In the genomic region with DNA sequence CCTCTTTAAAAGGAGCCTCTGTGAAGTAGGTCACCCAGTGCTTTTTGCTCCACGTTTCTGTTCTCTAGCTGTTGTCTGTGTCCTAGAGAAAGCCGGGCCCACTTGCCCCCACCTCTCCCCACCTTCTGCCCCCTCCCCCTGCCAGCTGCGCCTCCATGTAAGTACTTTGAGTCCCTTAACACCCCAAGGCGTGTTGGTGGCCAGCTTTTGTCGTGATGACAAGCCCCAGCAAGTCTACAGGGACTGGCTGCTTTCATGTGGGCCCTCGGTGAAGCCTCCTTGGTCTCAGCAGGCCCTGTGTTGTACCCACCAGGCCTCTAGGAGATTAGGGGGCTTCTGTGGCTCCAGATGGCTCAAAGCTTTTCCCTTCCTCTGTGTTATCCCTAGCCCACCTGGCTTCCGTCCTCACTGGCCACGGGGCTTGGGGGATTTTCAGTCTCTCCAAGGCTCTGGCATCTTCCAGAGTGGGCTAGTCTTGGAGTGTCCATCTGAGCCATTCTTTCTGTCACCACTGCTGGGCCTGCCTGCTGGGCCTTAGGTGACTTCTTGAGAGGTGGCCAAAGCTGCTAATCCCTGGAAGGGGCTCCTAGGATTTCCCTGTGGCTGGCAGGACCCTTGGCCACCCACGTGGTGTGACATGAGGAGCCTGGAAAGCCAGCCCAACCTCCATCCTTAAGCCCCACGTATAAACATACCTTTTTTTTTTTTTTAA, we compare ENCODE assay signal across 14 cellular contexts. TPM values are rescaled to one million over a fixed set of nuclear protein-coding genes. Genes with fewer than 3 reads are reported as not detected.
DNase-seq lines count a peak whose midpoint lies in the region; ATAC-seq, FAIRE-seq and TF ChIP-seq lines count a peak whose summit lies in the region.
"Had no signal": no experiment of that assay in that cellular context is flagged by ENCODE, and none has a peak within 500 bp of the region (broad histone marks: within the 10 kb centered on the region; RNA-seq: fewer than 3 reads in every experiment).

No MANE protein-coding gene starts in this region.

- POLR2A ChIA-PET in HEK293 (lab: Yijun Ruan, JAX): no interaction called here

- CTCF ChIA-PET in HEK293 (lab: Yijun Ruan, JAX): interaction anchor here (0.6 kb wide), 1 partner anchor 19 kb away, joined by 5 read pairs; no protein-coding TSS in a partner anchor

- DNase-seq in breast epithelium (ENCODE audit: low spot score in 2 of 2): peak in 1 of 2 donors; percentile 80
- DNase-seq in right lobe of liver: no peak
- DNase-seq in ureter (ENCODE audit: low spot score): no peak
- no peak for DNase-seq in foreskin fibroblast
- no peak for DNase-seq in GM12891 (ENCODE audit: insufficient read length, low spot score)
- DNase-seq: activated CD4-positive, alpha-beta T cell treated with anti-CD3 and anti-CD28 coated beads, Interleukin-2, amount 10 ng/mL, durations not matched to agents 7 days and 5 days; naive B cell; NCI-H2171 treated with DMSO at 0.1 percent for 48 hours; PC-3; T-helper 17 cell had no signal

- no peak for TF ChIP-seq CTCF in HEK293 (tag by site-specific recombination; IDR thresholded peaks at IDR 0.05)
- no peak for TF ChIP-seq CTCF in breast epithelium (IDR thresholded peaks at IDR 0.05)
- TF ChIP-seq CTCF in right lobe of liver (IDR thresholded peaks at IDR 0.05): no peak
- no peak for TF ChIP-seq CTCF in foreskin fibroblast (IDR thresholded peaks at IDR 0.05; ENCODE audit: low read depth, low read length)

- TF ChIP-seq POLR2A in breast epithelium (IDR thresholded peaks at IDR 0.05): no peak
- no peak for TF ChIP-seq POLR2A in right lobe of liver (IDR thresholded peaks at IDR 0.05)
- no peak for TF ChIP-seq POLR2A in GM12891 (IDR thresholded peaks at IDR 0.05; ENCODE audit: low read depth, low read length)

- no peak overlapping the region for H3K4me3 ChIP-seq in HEK293 (ENCODE audit: low read depth, low read length)
- peak overlapping the region in 1 of 3 donors; percentile 2 for H3K4me3 ChIP-seq in breast epithelium
- no peak overlapping the region for H3K4me3 ChIP-seq in right lobe of liver
- no peak overlapping the region for H3K4me3 ChIP-seq in skin epidermis
- H3K4me3 ChIP-seq in foreskin fibroblast (ENCODE audit: low read depth in 1 of 2, low read length in 2 of 2): no peak overlapping the region

- FAIRE-seq in GM12891 (lab: Jason Lieb, UNC): no peak
- FAIRE-seq: GM19239 had no signal

- WGBS in right lobe of liver (ENCODE audit: insufficient coverage, low coverage, low lambda C conversion rate, missing lambda C conversion rate): 15% methylated on average over 3 of the region's 10 CpGs

- H3K27ac ChIP-seq in HEK293 (ENCODE audit: extremely low read depth, low read depth, low read length): no peak overlapping the region
- peak overlapping the region; percentile 96 to 99 for H3K27ac ChIP-seq in breast epithelium
- peak overlapping the region; percentile 15 to 93 (median 90) for H3K27ac ChIP-seq in right lobe of liver
- H3K27ac ChIP-seq in skin epidermis: peak overlapping the region in 18 of 21 experiments; percentile 11 to 91 (median 70)

- H3K9me3 ChIP-seq in HEK293 (ENCODE audit: control insufficient read depth, insufficient read depth, low read depth, low read length) (no peaks in the 10 kb centered on the region), breast epithelium (no peaks in the 10 kb centered on the region), right lobe of liver (no peaks in the 10 kb centered on the region)

- H3K27me3 ChIP-seq in breast epithelium (no peaks in the 10 kb centered on the region), right lobe of liver (no peaks in the 10 kb centered on the region)

- no peaks in the 10 kb centered on the region for H3K36me3 ChIP-seq in HEK293 (ENCODE audit: control insufficient read depth in 2 of 2, insufficient read depth in 1 of 2, low read length in 2 of 2)
- no peaks in the 10 kb centered on the region for H3K36me3 ChIP-seq in breast epithelium
- no peaks in the 10 kb centered on the region for H3K36me3 ChIP-seq in right lobe of liver

- intact Hi-C loops in breast epithelium (cut with DNase I; ENCODE audit: low total_unique reads): no loop called here
- intact Hi-C loops in right lobe of liver (cut with DNase I): no loop called here

- H3K4me1 ChIP-seq in HEK293 (ENCODE audit: control insufficient read depth, insufficient read depth, low read length) (peaks cover 15% of the 10 kb centered on the region), breast epithelium (peaks cover 29 to 76% of the 10 kb centered on the region in 2 donors), right lobe of liver (peaks cover 0 to 100% (median 53%) of the 10 kb centered on the region in 4 donors)

- ATAC-seq in right lobe of liver (no peak), HG03354 (IDR thresholded peaks at IDR 0.05; ENCODE audit: poor library complexity, severe bottlenecking, unreplicated experiment) (no peak)
- ATAC-seq: PC-3, T-helper 17 cell had no signal

TF ChIP-seq in HEK293, 187 proteins besides CTCF, POLR2A, EP300 and RAD21:
- TF ChIP-seq ZNF677 (tag by site-specific recombination; IDR thresholded peaks at IDR 0.05) (no peak), ZIC2 (tag by site-specific recombination; IDR thresholded peaks at IDR 0.05) (peak; percentile 37; the same call in 1 of the 2 replicates)
- TF ChIP-seq, protein P1, sequence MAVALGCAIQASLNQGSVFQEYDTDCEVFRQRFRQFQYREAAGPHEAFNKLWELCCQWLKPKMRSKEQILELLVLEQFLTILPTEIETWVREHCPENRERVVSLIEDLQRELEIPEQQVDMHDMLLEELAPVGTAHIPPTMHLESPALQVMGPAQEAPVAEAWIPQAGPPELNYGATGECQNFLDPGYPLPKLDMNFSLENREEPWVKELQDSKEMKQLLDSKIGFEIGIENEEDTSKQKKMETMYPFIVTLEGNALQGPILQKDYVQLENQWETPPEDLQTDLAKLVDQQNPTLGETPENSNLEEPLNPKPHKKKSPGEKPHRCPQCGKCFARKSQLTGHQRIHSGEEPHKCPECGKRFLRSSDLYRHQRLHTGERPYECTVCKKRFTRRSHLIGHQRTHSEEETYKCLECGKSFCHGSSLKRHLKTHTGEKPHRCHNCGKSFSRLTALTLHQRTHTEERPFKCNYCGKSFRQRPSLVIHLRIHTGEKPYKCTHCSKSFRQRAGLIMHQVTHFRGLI (tag by site-specific recombination; IDR thresholded peaks at IDR 0.05): peak; percentile 59; the same call in 1 of the 2 replicates

TF ChIP-seq in GM12891, 5 proteins besides CTCF, POLR2A, EP300 and RAD21:
- TF ChIP-seq PAX5 (IDR thresholded peaks at IDR 0.05; ENCODE audit: insufficient read depth, low read length, severe bottlenecking) (no peak), POLR2AphosphoS5 (IDR thresholded peaks at IDR 0.05; ENCODE audit: low read depth, low read length) (no peak), POU2F2 (IDR thresholded peaks at IDR 0.05; ENCODE audit: low read depth, low read length) (no peak), TAF1 (IDR thresholded peaks at IDR 0.05; ENCODE audit: low read depth, low read length) (no peak), SPI1 (IDR thresholded peaks at IDR 0.05; ENCODE audit: low read depth, low read length) (no peak)

RNA-seq across cellular contexts. Expression of a gene that starts 1.2 kb away (rescaled TPM):
- total RNA-seq in breast epithelium (10 to 100 TPM; 46.7 to 92.3 (median 74.1) TPM), right lobe of liver (10 to 100 TPM; 38.1 to 97.5 (median 76.0) TPM), ureter (54.3 TPM)
- polyA plus RNA-seq in GM12891 (2012; ENCODE audit: low read depth, missing spikeins): 11.7 TPM

RNA-seq across cellular contexts. Expression of a gene that starts 57.2 kb away (rescaled TPM):
- total RNA-seq in breast epithelium: 1,000 to 10,000 TPM; 3,271 to 4,472 (median 4,011) TPM
- total RNA-seq in right lobe of liver: 100 to 1,000 TPM; 573 to 800 (median 663) TPM
- total RNA-seq in ureter: 2,344 TPM
- polyA plus RNA-seq in GM12891 (2012; ENCODE audit: low read depth, missing spikeins): 5,398 TPM
